8 cellular contexts compared by ENCODE assay signal in genomic region chr19:32224371-32225244, GRCh38.
DNase-seq lines count a peak whose midpoint lies in the region; ATAC-seq and TF ChIP-seq lines count a peak whose summit lies in the region.

No MANE protein-coding gene starts in this region.

- DNase-seq in AG10803 (ENCODE audit: low read depth) = peak; percentile 41
- peak; percentile 21 for DNase-seq in activated CD4-positive, CD25-positive, alpha-beta regulatory T cell treated with anti-CD3 and anti-CD28 coated beads, Interleukin-2, amount 50 U/mL, for 16 hours (ENCODE audit: low read depth, low spot score)
- peak; percentile 73 for DNase-seq in cerebellum (ENCODE audit: low spot score)
- DNase-seq in left lobe of liver (ENCODE audit: low spot score) = peak; percentile 62
- DNase-seq in stimulated activated CD4-positive, alpha-beta T cell treated with anti-CD3 and anti-CD28 coated beads, Interleukin-4, amount 100 ng/mL, for 1 hour = peak; percentile 66

- TF ChIP-seq CTCF in AG10803 (conservative IDR thresholded peaks at IDR 0.05; ENCODE audit: low read length) = peak; percentile 57
- TF ChIP-seq CTCF in LNCAP (IDR thresholded peaks at IDR 0.05) = peak; percentile 100

- peak; percentile 77 for ATAC-seq in GM18867 (IDR thresholded peaks at IDR 0.05; ENCODE audit: unreplicated experiment)
- ATAC-seq in left lobe of liver = peak; percentile 100
- ATAC-seq in HG03025 (IDR thresholded peaks at IDR 0.05; ENCODE audit: low FRiP score, unreplicated experiment) = no peak

- peak overlapping the region; percentile 36 for H3K4me3 ChIP-seq in AG10803 (ENCODE audit: low read length)

Comparison
In these comparisons a context has a peak if more than half of its experiments do, and no peak if none do; other contexts are left out.
1. DNase-seq: peak in every context shown above with its lines; median percentile 73 in cerebellum; 66 in stimulated activated CD4-positive, alpha-beta T cell treated with anti-CD3 and anti-CD28 coated beads, Interleukin-4, amount 100 ng/mL, for 1 hour; 62 in left lobe of liver; 41 in AG10803; 21 in activated CD4-positive, CD25-positive, alpha-beta regulatory T cell treated with anti-CD3 and anti-CD28 coated beads, Interleukin-2, amount 50 U/mL, for 16 hours.